Comparison of ENCODE assay signal across 1 cellular context in the genomic region with DNA sequence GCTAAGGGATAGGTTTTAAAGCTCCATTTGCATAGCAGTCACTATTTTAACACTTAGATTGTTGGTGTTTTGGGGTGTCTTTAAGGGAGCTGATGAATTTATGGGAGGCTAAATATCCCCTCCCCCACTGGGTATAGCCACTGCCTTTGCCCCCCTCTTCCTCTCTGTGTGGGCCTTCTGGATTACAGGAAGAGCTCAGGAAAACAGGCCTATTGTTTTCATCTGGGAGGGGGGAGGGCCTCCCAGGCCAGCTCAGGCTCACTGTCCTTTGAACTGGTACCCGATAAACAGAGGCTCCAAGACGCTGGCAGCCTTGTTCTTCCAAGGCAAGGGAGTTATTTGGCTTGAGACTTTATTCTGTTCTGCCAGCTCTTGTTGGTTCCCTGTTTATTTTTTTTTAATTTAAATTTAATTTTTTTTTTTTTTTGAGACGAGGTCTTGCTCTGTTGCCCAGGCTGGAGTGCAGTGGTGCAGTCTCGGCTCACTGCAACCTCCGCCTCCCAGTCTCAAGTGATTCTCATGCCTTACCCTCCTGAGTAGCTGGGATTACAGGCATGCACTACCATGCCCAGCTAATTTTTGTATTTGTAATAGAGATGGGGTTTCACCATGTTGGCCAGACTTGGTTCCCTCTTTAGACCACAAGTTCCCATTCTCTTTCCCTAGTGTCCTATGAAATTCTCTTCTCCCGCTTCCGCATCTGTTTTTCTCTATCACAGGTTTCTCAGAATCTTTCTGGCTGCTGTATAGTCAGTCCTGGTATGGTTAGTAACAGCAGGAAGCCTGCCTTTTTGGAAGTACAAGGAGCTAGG.
A peak's percentile ranks its signal among the peaks of the same experiment; 100 is the strongest.
TF ChIP-seq lines count a peak whose summit lies in the region.

No MANE protein-coding gene starts in this region.

TF ChIP-seq in HEK293, 187 proteins besides CTCF, POLR2A, EP300 and RAD21:
- TF ChIP-seq KLF1 (tag by site-specific recombination; IDR thresholded peaks at IDR 0.05) (no peak), ZNF529 (tag by site-specific recombination; IDR thresholded peaks at IDR 0.05; ENCODE audit: insufficient replicate concordance) (no peak), GLIS1 (tag by site-specific recombination; IDR thresholded peaks at IDR 0.05) (0 out of 2 replicates have a peak, but pooled peaks have one; percentile 13), ZNF214 (tag by site-specific recombination; IDR thresholded peaks at IDR 0.05; ENCODE audit: borderline replicate concordance) (no peak), ZNF624 (tag by site-specific recombination; IDR thresholded peaks at IDR 0.05) (no peak), ZSCAN18 (tag by site-specific recombination; IDR thresholded peaks at IDR 0.05) (no peak)
